Comparison of ENCODE assay signal across 1 cellular context in the genomic region with DNA sequence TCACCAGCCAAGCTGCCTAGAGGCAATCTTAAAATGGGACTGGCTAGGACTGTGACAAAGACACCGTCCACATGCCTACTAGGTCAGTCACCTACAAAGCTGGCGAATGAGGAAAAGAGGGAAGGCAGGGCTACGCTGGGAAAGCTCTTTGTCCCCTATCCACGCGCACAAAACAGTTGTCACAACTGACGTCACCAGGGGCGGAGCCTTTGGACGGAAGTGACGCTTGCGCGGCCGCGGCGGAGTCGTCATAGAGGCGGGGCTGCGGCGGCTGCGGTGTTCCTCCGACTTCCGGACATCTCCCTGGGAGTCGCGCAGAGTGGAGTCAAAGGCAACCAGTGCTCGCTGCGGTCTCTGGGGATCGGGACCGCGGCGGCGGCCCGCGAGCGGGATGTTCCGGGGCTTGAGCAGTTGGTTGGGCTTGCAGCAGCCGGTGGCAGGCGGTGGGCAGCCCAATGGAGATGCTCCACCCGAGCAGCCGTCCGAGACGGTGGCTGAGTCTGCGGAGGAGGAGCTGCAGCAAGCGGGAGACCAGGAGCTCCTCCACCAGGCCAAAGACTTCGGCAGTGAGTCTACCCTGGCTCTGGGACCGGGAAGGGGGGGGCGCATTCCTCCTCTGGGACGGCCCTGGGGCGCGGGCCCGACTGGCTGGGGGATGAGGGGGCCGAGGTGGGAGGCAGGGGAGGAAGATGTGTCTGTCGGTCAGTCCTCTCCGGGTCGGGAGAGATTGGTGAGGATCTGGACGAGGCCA.
TF ChIP-seq lines count a peak whose summit lies in the region.

SYAP1 (plus strand) TSS at position 279 of the 751 bp plus-strand sequence; CDS start at position 392, 113 bp downstream.

TF ChIP-seq in K562, 482 proteins besides CTCF, POLR2A, EP300 and RAD21 (continued from another document and continues in another):
- TF ChIP-seq, protein P1, sequence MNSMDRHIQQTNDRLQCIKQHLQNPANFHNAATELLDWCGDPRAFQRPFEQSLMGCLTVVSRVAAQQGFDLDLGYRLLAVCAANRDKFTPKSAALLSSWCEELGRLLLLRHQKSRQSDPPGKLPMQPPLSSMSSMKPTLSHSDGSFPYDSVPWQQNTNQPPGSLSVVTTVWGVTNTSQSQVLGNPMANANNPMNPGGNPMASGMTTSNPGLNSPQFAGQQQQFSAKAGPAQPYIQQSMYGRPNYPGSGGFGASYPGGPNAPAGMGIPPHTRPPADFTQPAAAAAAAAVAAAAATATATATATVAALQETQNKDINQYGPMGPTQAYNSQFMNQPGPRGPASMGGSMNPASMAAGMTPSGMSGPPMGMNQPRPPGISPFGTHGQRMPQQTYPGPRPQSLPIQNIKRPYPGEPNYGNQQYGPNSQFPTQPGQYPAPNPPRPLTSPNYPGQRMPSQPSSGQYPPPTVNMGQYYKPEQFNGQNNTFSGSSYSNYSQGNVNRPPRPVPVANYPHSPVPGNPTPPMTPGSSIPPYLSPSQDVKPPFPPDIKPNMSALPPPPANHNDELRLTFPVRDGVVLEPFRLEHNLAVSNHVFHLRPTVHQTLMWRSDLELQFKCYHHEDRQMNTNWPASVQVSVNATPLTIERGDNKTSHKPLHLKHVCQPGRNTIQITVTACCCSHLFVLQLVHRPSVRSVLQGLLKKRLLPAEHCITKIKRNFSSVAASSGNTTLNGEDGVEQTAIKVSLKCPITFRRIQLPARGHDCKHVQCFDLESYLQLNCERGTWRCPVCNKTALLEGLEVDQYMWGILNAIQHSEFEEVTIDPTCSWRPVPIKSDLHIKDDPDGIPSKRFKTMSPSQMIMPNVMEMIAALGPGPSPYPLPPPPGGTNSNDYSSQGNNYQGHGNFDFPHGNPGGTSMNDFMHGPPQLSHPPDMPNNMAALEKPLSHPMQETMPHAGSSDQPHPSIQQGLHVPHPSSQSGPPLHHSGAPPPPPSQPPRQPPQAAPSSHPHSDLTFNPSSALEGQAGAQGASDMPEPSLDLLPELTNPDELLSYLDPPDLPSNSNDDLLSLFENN (IDR thresholded peaks at IDR 0.05; ENCODE audit: low read depth in 2 of 2, low read length in 2 of 2), result no peak
- TF ChIP-seq, protein P2, sequence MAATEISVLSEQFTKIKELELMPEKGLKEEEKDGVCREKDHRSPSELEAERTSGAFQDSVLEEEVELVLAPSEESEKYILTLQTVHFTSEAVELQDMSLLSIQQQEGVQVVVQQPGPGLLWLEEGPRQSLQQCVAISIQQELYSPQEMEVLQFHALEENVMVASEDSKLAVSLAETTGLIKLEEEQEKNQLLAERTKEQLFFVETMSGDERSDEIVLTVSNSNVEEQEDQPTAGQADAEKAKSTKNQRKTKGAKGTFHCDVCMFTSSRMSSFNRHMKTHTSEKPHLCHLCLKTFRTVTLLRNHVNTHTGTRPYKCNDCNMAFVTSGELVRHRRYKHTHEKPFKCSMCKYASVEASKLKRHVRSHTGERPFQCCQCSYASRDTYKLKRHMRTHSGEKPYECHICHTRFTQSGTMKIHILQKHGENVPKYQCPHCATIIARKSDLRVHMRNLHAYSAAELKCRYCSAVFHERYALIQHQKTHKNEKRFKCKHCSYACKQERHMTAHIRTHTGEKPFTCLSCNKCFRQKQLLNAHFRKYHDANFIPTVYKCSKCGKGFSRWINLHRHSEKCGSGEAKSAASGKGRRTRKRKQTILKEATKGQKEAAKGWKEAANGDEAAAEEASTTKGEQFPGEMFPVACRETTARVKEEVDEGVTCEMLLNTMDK (IDR thresholded peaks at IDR 0.05; ENCODE audit: borderline replicate concordance, insufficient read depth, low read depth, low read length, poor library complexity, severe bottlenecking), result no peak
- TF ChIP-seq ZEB2 (IDR thresholded peaks at IDR 0.05) (no peak), THAP7 (CRISPR knock-in tag; IDR thresholded peaks at IDR 0.05) (no peak), PCBP2 (IDR thresholded peaks at IDR 0.05; ENCODE audit: low read depth, low read length, poor library complexity, severe bottlenecking) (no peak), MYC (IDR thresholded peaks at IDR 0.05; ENCODE audit: low read depth, low read length) (peak; percentile 77), MYC (CRISPR knock-in tag; IDR thresholded peaks at IDR 0.05; ENCODE audit: borderline replicate concordance, low read depth) (no peak), SNIP1 (IDR thresholded peaks at IDR 0.05; ENCODE audit: low read depth) (no peak), SREBF2 (CRISPR knock-in tag; IDR thresholded peaks at IDR 0.05) (no peak), MTA3 (IDR thresholded peaks at IDR 0.05; ENCODE audit: borderline replicate concordance) (peak; percentile 63; the same call in 1 of the 2 replicates), ATF7 (IDR thresholded peaks at IDR 0.05) (peak; percentile 98), PTTG1 (tag; IDR thresholded peaks at IDR 0.05; ENCODE audit: low read depth) (no peak), ZNF277 (CRISPR knock-in tag; IDR thresholded peaks at IDR 0.05; ENCODE audit: borderline replicate concordance) (no peak), ATF4 (CRISPR knock-in tag; IDR thresholded peaks at IDR 0.05) (no peak), ILF3 (IDR thresholded peaks at IDR 0.05; ENCODE audit: borderline replicate concordance) (no peak), HIVEP1 (CRISPR knock-in tag; IDR thresholded peaks at IDR 0.05) (no peak), ZNF41 (CRISPR knock-in tag; conservative IDR thresholded peaks at IDR 0.05) (no peak), ZFX (CRISPR knock-in tag; IDR thresholded peaks at IDR 0.05) (peak; percentile 81), COPS2 (conservative IDR thresholded peaks at IDR 0.05) (no peak), ZHX1 (conservative IDR thresholded peaks at IDR 0.05; ENCODE audit: low read length) (no peak), ZSCAN32 (CRISPR knock-in tag; IDR thresholded peaks at IDR 0.05) (no peak), PHF20 (IDR thresholded peaks at IDR 0.05; ENCODE audit: partially characterized antibody) (peak; percentile 85), FOXM1 (IDR thresholded peaks at IDR 0.05; ENCODE audit: low read depth) (no peak), FOXM1 (CRISPR knock-in tag; IDR thresholded peaks at IDR 0.05; ENCODE audit: low read depth) (no peak), HDAC1 (IDR thresholded peaks at IDR 0.05) (peak in 1 of 2 experiments; percentile 49; a peak in 1 of 4 replicates), ZNF143 (CRISPR knock-in tag; IDR thresholded peaks at IDR 0.05) (no peak), ZNF134 (CRISPR knock-in tag; conservative IDR thresholded peaks at IDR 0.05) (no peak), ZNF79 (CRISPR knock-in tag; IDR thresholded peaks at IDR 0.05; ENCODE audit: low read depth) (no peak)
- TF ChIP-seq, protein P3, sequence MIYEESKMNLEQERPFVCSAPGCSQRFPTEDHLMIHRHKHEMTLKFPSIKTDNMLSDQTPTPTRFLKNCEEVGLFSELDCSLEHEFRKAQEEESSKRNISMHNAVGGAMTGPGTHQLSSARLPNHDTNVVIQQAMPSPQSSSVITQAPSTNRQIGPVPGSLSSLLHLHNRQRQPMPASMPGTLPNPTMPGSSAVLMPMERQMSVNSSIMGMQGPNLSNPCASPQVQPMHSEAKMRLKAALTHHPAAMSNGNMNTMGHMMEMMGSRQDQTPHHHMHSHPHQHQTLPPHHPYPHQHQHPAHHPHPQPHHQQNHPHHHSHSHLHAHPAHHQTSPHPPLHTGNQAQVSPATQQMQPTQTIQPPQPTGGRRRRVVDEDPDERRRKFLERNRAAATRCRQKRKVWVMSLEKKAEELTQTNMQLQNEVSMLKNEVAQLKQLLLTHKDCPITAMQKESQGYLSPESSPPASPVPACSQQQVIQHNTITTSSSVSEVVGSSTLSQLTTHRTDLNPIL (CRISPR knock-in tag; IDR thresholded peaks at IDR 0.05), result no peak
- TF ChIP-seq, protein P4, sequence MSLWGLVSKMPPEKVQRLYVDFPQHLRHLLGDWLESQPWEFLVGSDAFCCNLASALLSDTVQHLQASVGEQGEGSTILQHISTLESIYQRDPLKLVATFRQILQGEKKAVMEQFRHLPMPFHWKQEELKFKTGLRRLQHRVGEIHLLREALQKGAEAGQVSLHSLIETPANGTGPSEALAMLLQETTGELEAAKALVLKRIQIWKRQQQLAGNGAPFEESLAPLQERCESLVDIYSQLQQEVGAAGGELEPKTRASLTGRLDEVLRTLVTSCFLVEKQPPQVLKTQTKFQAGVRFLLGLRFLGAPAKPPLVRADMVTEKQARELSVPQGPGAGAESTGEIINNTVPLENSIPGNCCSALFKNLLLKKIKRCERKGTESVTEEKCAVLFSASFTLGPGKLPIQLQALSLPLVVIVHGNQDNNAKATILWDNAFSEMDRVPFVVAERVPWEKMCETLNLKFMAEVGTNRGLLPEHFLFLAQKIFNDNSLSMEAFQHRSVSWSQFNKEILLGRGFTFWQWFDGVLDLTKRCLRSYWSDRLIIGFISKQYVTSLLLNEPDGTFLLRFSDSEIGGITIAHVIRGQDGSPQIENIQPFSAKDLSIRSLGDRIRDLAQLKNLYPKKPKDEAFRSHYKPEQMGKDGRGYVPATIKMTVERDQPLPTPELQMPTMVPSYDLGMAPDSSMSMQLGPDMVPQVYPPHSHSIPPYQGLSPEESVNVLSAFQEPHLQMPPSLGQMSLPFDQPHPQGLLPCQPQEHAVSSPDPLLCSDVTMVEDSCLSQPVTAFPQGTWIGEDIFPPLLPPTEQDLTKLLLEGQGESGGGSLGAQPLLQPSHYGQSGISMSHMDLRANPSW (CRISPR knock-in tag; IDR thresholded peaks at IDR 0.05), result 0 out of 2 replicates have a peak, but pooled peaks have one; percentile 80
- TF ChIP-seq, protein P5, sequence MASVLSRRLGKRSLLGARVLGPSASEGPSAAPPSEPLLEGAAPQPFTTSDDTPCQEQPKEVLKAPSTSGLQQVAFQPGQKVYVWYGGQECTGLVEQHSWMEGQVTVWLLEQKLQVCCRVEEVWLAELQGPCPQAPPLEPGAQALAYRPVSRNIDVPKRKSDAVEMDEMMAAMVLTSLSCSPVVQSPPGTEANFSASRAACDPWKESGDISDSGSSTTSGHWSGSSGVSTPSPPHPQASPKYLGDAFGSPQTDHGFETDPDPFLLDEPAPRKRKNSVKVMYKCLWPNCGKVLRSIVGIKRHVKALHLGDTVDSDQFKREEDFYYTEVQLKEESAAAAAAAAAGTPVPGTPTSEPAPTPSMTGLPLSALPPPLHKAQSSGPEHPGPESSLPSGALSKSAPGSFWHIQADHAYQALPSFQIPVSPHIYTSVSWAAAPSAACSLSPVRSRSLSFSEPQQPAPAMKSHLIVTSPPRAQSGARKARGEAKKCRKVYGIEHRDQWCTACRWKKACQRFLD (CRISPR knock-in tag; IDR thresholded peaks at IDR 0.05), result no peak
- TF ChIP-seq, protein P6, sequence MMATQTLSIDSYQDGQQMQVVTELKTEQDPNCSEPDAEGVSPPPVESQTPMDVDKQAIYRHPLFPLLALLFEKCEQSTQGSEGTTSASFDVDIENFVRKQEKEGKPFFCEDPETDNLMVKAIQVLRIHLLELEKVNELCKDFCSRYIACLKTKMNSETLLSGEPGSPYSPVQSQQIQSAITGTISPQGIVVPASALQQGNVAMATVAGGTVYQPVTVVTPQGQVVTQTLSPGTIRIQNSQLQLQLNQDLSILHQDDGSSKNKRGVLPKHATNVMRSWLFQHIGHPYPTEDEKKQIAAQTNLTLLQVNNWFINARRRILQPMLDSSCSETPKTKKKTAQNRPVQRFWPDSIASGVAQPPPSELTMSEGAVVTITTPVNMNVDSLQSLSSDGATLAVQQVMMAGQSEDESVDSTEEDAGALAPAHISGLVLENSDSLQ (IDR thresholded peaks at IDR 0.05), result peak; percentile 35; the same call in 1 of the 2 replicates
- TF ChIP-seq, protein P7, sequence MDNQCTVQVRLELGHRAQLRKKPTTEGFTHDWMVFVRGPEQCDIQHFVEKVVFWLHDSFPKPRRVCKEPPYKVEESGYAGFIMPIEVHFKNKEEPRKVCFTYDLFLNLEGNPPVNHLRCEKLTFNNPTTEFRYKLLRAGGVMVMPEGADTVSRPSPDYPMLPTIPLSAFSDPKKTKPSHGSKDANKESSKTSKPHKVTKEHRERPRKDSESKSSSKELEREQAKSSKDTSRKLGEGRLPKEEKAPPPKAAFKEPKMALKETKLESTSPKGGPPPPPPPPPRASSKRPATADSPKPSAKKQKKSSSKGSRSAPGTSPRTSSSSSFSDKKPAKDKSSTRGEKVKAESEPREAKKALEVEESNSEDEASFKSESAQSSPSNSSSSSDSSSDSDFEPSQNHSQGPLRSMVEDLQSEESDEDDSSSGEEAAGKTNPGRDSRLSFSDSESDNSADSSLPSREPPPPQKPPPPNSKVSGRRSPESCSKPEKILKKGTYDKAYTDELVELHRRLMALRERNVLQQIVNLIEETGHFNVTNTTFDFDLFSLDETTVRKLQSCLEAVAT (IDR thresholded peaks at IDR 0.05), result 0 out of 4 replicates have a peak, but pooled peaks of 1 of the 2 experiments have one; percentile 45
